In genomic region chr12:68807576-68808387, GRCh38 we compare ENCODE assay signal across 8 cellular contexts. TPM values are rescaled to one million over a fixed set of nuclear protein-coding genes. Genes with fewer than 3 reads are reported as not detected.
A peak's percentile ranks its signal among the peaks of the same experiment; 100 is the strongest.
DNase-seq lines count a peak whose midpoint lies in the region; ATAC-seq, FAIRE-seq and TF ChIP-seq lines count a peak whose summit lies in the region.

MDM2 (plus strand) TSS chr12:68808177; CDS start chr12:68808478, 301 bp downstream.

- peak within 1 kb of the TSS; percentile 71 for H3K4me3 ChIP-seq in GM23338
- peak within 1 kb of the TSS; percentile 78 to 100 (median 88) for H3K4me3 ChIP-seq in esophagus squamous epithelium

- peaks cover 28% of the 10 kb centered on the region for H3K4me1 Mint-ChIP-seq in GM23338
- peaks cover 33% of the 10 kb centered on the region for H3K4me1 Mint-ChIP-seq in activated T-cell treated with anti-CD3 and anti-CD28 coated beads, Interleukin-2, amount 50 U/mL, for 72 hours (ENCODE audit: low read depth)
- H3K4me1 Mint-ChIP-seq in naive B cell, result peaks cover 5 to 17% (median 12%) of the 10 kb centered on the region in 3 donors
- H3K4me1 Mint-ChIP-seq in stimulated activated memory B cell treated with anti-CD40 and anti-IgM and Interleukin-4, amounts not matched to agents 10 μg/mL and 1 μg/mL and 100 μg/mL, for 72 hours, result peaks cover 22% of the 10 kb centered on the region

- TF ChIP-seq CTCF in GM23338 (conservative IDR thresholded peaks at IDR 0.05; ENCODE audit: low read depth in 2 of 2) (peak; percentile 49 to 72), esophagus squamous epithelium (IDR thresholded peaks at IDR 0.05) (peak; percentile 62 to 87 (median 82))

- no peaks in the 10 kb centered on the region for H3K9me2 ChIP-seq in GM23338 (ENCODE audit: insufficient read depth)

- peaks cover 18% of the 10 kb centered on the region; the same call in 1 of the 2 replicates for H3F3A ChIP-seq in GM23338 (replicated peaks; ENCODE audit: low read depth)

- peak within 1 kb of the TSS; percentile 97 for H3K4me3 Mint-ChIP-seq in GM23338
- peak within 1 kb of the TSS; percentile 93 to 96 for H3K4me3 Mint-ChIP-seq in activated T-cell treated with anti-CD3 and anti-CD28 coated beads, Interleukin-2, amount 50 U/mL, for 72 hours
- peak within 1 kb of the TSS; percentile 93 to 99 (median 96) for H3K4me3 Mint-ChIP-seq in naive B cell
- H3K4me3 Mint-ChIP-seq in stimulated activated memory B cell treated with anti-CD40 and anti-IgM and Interleukin-4, amounts not matched to agents 10 μg/mL and 1 μg/mL and 100 μg/mL, for 72 hours, result peak within 1 kb of the TSS; percentile 89

- H3K79me2 ChIP-seq in GM23338 (replicated peaks; ENCODE audit: insufficient read depth), result peaks cover 40% of the 10 kb centered on the region

- FAIRE-seq in RCC 7860 (lab: Jason Lieb, UNC), result no peak

- 0% methylated on average over 16 to 17 of the region's 72 CpGs for WGBS in esophagus squamous epithelium, 2 donors

- H3K36me3 ChIP-seq in GM23338 (ENCODE audit: insufficient read depth) (peaks cover 19% of the 10 kb centered on the region), esophagus squamous epithelium (peaks cover 0 to 32% (median 8%) of the 10 kb centered on the region in 3 donors)

- DNase-seq in ELF-1 (ENCODE audit: low read depth, low spot score) (peak; percentile 97), GM23338 (ENCODE audit: low spot score) (peak; percentile 95), Kasumi-1 (lab: John Stamatoyannopoulos, UW) (peak; percentile 73 to 76), RCC 7860 (ENCODE audit: low spot score) (peak; percentile 67), esophagus squamous epithelium (lab: John Stamatoyannopoulos, UW) (peak; percentile 78), naive B cell (peak; percentile 98)
- DNase-seq in activated T-cell treated with anti-CD3 and anti-CD28 coated beads, Interleukin-2, amount 50 U/mL, for 72 hours, result peak; percentile 98 to 99

- intact Hi-C loops in esophagus squamous epithelium (cut with DNase I), result no loop called here

- H3K27me3 ChIP-seq in GM23338 (ENCODE audit: insufficient read depth) (no peaks in the 10 kb centered on the region), esophagus squamous epithelium (no peaks in the 10 kb centered on the region)

- peak within 1 kb of the TSS; percentile 78 for H3K4me2 ChIP-seq in GM23338

- H3K4me1 ChIP-seq in GM23338 (ENCODE audit: insufficient read depth), result peaks cover 29% of the 10 kb centered on the region
- peaks cover 10 to 47% (median 26%) of the 10 kb centered on the region in 3 donors for H3K4me1 ChIP-seq in esophagus squamous epithelium

- ATAC-seq in GM23338 (peak; percentile 84), naive B cell (ENCODE audit: low read depth in 2 of 2) (peak; percentile 88 to 90)
- ATAC-seq in activated T-cell treated with anti-CD3 and anti-CD28 coated beads, Interleukin-2, amount 50 U/mL, for 72 hours (replicated peaks in 1 of 2), result peak; percentile 84 to 87
- ATAC-seq in stimulated activated memory B cell treated with anti-CD40 and anti-IgM and Interleukin-4, amounts not matched to agents 10 μg/mL and 1 μg/mL and 100 μg/mL, for 72 hours, result peak; percentile 95

- peak within 1 kb of the TSS; percentile 100 for H3K27ac Mint-ChIP-seq in GM23338
- H3K27ac Mint-ChIP-seq in activated T-cell treated with anti-CD3 and anti-CD28 coated beads, Interleukin-2, amount 50 U/mL, for 72 hours, result peak within 1 kb of the TSS; percentile 98
- peak within 1 kb of the TSS; percentile 95 to 98 (median 98) for H3K27ac Mint-ChIP-seq in naive B cell
- peak within 1 kb of the TSS; percentile 100 for H3K27ac Mint-ChIP-seq in stimulated activated memory B cell treated with anti-CD40 and anti-IgM and Interleukin-4, amounts not matched to agents 10 μg/mL and 1 μg/mL and 100 μg/mL, for 72 hours

- peaks cover 15% of the 10 kb centered on the region for H4K20me1 ChIP-seq in GM23338 (replicated peaks; ENCODE audit: insufficient read depth)

- H3K9me3 Mint-ChIP-seq in GM23338, result no peaks in the 10 kb centered on the region
- no peaks in the 10 kb centered on the region for H3K9me3 Mint-ChIP-seq in activated T-cell treated with anti-CD3 and anti-CD28 coated beads, Interleukin-2, amount 50 U/mL, for 72 hours
- no peaks in the 10 kb centered on the region for H3K9me3 Mint-ChIP-seq in naive B cell
- no peaks in the 10 kb centered on the region for H3K9me3 Mint-ChIP-seq in stimulated activated memory B cell treated with anti-CD40 and anti-IgM and Interleukin-4, amounts not matched to agents 10 μg/mL and 1 μg/mL and 100 μg/mL, for 72 hours

- H3K27ac ChIP-seq in GM23338 (ENCODE audit: low read depth), result peak within 1 kb of the TSS; percentile 100
- peak within 1 kb of the TSS; percentile 98 to 100 (median 100) for H3K27ac ChIP-seq in esophagus squamous epithelium

- TF ChIP-seq POLR2A in esophagus squamous epithelium (IDR thresholded peaks at IDR 0.05), result peak in 3 of 4 donors; percentile 57 to 93 (median 87)

- H3K27me3 Mint-ChIP-seq in GM23338 (ENCODE audit: insufficient read depth, low read depth, poor library complexity), result peaks cover 18% of the 10 kb centered on the region
- H3K27me3 Mint-ChIP-seq in activated T-cell treated with anti-CD3 and anti-CD28 coated beads, Interleukin-2, amount 50 U/mL, for 72 hours (ENCODE audit: low read depth), result no peaks in the 10 kb centered on the region
- H3K27me3 Mint-ChIP-seq in naive B cell, result no peaks in the 10 kb centered on the region
- no peaks in the 10 kb centered on the region for H3K27me3 Mint-ChIP-seq in stimulated activated memory B cell treated with anti-CD40 and anti-IgM and Interleukin-4, amounts not matched to agents 10 μg/mL and 1 μg/mL and 100 μg/mL, for 72 hours

- H3K36me3 Mint-ChIP-seq in GM23338 (ENCODE audit: low read depth) (peaks cover 39% of the 10 kb centered on the region), naive B cell (no peaks in the 10 kb centered on the region)
- H3K36me3 Mint-ChIP-seq in activated T-cell treated with anti-CD3 and anti-CD28 coated beads, Interleukin-2, amount 50 U/mL, for 72 hours (ENCODE audit: insufficient read depth in 2 of 2), result peaks cover 7 to 34% of the 10 kb centered on the region in 2 donors
- peaks cover 13% of the 10 kb centered on the region for H3K36me3 Mint-ChIP-seq in stimulated activated memory B cell treated with anti-CD40 and anti-IgM and Interleukin-4, amounts not matched to agents 10 μg/mL and 1 μg/mL and 100 μg/mL, for 72 hours

- no peaks in the 10 kb centered on the region for H3K9me3 ChIP-seq in esophagus squamous epithelium

- H2AFZ ChIP-seq in GM23338, result peak within 1 kb of the TSS; percentile 68

RNA-seq across cellular contexts. Expression of gene MDM2, which starts in this region (rescaled TPM):
- 85.4 and 105 TPM in 2 replicates for total RNA-seq in GM23338 (2014; rRNA removed; shearing (Covaris generic))
- 136 and 160 TPM in 2 replicates for polyA plus RNA-seq in GM23338 (2016; fragmentation: Nextera tagmentation; extraction: Ambion mirVana)
- total RNA-seq in activated T-cell treated with anti-CD3 and anti-CD28 coated beads, Interleukin-2, amount 50 U/mL, for 72 hours, result 100 to 1,000 TPM; 191 to 225 TPM
- 10 to 100 TPM; 46.5 to 87.1 (median 67.9) TPM for total RNA-seq in esophagus squamous epithelium
- 10 to 100 TPM; 21.6 to 31.1 (median 25.6) TPM for polyA plus RNA-seq in naive B cell (ENCODE audit: low read depth in 6 of 6)

Comparison
In these comparisons a context has a peak if more than half of its experiments do, and no peak if none do; other contexts are left out.
1. Peak in every context shown above with its lines: DNase-seq, ATAC-seq, H3K4me3 ChIP-seq and H3K27ac ChIP-seq.